ENCODE assay signal across 25 cellular contexts in genomic region chr11:87176044-87176443, GRCh38.
A peak's percentile ranks its signal among the peaks of the same experiment; 100 is the strongest.
DNase-seq lines count a peak whose midpoint lies in the region; ATAC-seq and TF ChIP-seq lines count a peak whose summit lies in the region.
"Had no signal": no experiment of that assay in that cellular context is flagged by ENCODE, and none has a peak within 500 bp of the region (broad histone marks: within the 10 kb centered on the region; RNA-seq: fewer than 3 reads in every experiment).

No MANE protein-coding gene starts in this region.

- 58% methylated on average over 2 of the region's 2 CpGs for WGBS in mammary epithelial cell (ENCODE audit: low coverage, missing lambda C conversion rate)

- no peaks in the 10 kb centered on the region for H3K27me3 ChIP-seq in mammary epithelial cell (ENCODE audit: insufficient read depth, low read length)
- H3K27me3 ChIP-seq: stomach had no signal

- H3K9me3 Mint-ChIP-seq in activated T-cell treated with anti-CD3 and anti-CD28 coated beads, Interleukin-2, amount 50 U/mL, for 72 hours: peaks cover 3 to 6% of the 10 kb centered on the region in 2 donors

- no peak overlapping the region for H3K9ac ChIP-seq in mammary epithelial cell (ENCODE audit: insufficient read depth, low read length)
- H3K9ac ChIP-seq: KMS-11 had no signal

- BruUV-seq in mammary epithelial cell (replicated peaks; lab: Mats Ljungman, UMichigan): no TSS peak

- H2AFZ ChIP-seq in mammary epithelial cell (ENCODE audit: low read depth, low read length): no peak overlapping the region

- dilution Hi-C loops in mammary epithelial cell (cut with HindIII; ENCODE audit: low sequenced_read_pairs): no loop called here

- peak; percentile 6 for DNase-seq in H4 (ENCODE audit: low spot score)
- peak; percentile 1 for DNase-seq in NCI-H226
- DNase-seq in mammary epithelial cell: peak; percentile 65
- DNase-seq in iris pigment epithelial cell (ENCODE audit: low read depth): peak; percentile 28
- DNase-seq in coronary artery (ENCODE audit: low spot score): no peak
- no peak for DNase-seq in activated T-cell treated with anti-CD3 and anti-CD28 coated beads, Interleukin-2, amount 50 U/mL, for 72 hours
- DNase-seq in NCI-H1417 (lab: John Stamatoyannopoulos, UW): no peak
- DNase-seq: activated CD4-positive, alpha-beta memory T cell treated with anti-CD3 and anti-CD28 coated beads for 36 hours; activated naive CD4-positive, alpha-beta T cell treated with Interleukin-2 at 50 U/mL for 16 hours; aorta; GDM1; left cardiac atrium; midbrain; NCI-H1048; NCI-H2029 treated with DMSO at 0.1 percent for 48 hours; NCI-H446; NK-92 treated with Interleukin-12 subunit alpha and Interleukin-12 subunit beta, amount 100 ng/mL, for 24 hours; small intestine; stimulated activated CD4-positive, alpha-beta T cell treated with anti-CD3 and anti-CD28 coated beads, Interleukin-4, amount 100 ng/mL, for 1 hour; stomach; trophoblast cell had no signal

- H3K4me1 Mint-ChIP-seq in activated T-cell treated with anti-CD3 and anti-CD28 coated beads, Interleukin-2, amount 50 U/mL, for 72 hours (ENCODE audit: low read depth): no peaks in the 10 kb centered on the region

- H3K4me3 ChIP-seq in mammary epithelial cell (replicated peaks in 1 of 3; ENCODE audit: insufficient read depth in 1 of 3, low read depth in 2 of 3, low read length in 3 of 3) (no peak overlapping the region), coronary artery (no peak overlapping the region)
- H3K4me3 ChIP-seq: stomach had no signal

- H3K4me1 ChIP-seq in mammary epithelial cell (ENCODE audit: insufficient read depth, low read length): peaks cover 16% of the 10 kb centered on the region

- H3K27ac ChIP-seq in mammary epithelial cell (ENCODE audit: insufficient read depth, low read depth, low read length): no peak overlapping the region
- no peak overlapping the region for H3K27ac ChIP-seq in coronary artery
- H3K27ac ChIP-seq: KMS-11, stomach had no signal

- peaks cover 2% of the 10 kb centered on the region for H3K36me3 ChIP-seq in mammary epithelial cell (ENCODE audit: insufficient read depth, low read length)

- H3K27ac Mint-ChIP-seq in activated T-cell treated with anti-CD3 and anti-CD28 coated beads, Interleukin-2, amount 50 U/mL, for 72 hours: no peak overlapping the region
- H3K27ac Mint-ChIP-seq: activated CD4-positive, alpha-beta memory T cell treated with anti-CD3 and anti-CD28 coated beads for 36 hours; progenitor cell of endocrine pancreas had no signal

- H3K79me2 ChIP-seq in mammary epithelial cell (ENCODE audit: insufficient read depth, low read length): peaks cover 9% of the 10 kb centered on the region

- CTCF ChIA-PET in mammary epithelial cell (lab: Charles Lee; ENCODE audit: low non-redundant PET): no interaction called here

- no peak overlapping the region for H3K4me3 Mint-ChIP-seq in activated T-cell treated with anti-CD3 and anti-CD28 coated beads, Interleukin-2, amount 50 U/mL, for 72 hours
- H3K4me3 Mint-ChIP-seq: activated CD4-positive, alpha-beta memory T cell treated with anti-CD3 and anti-CD28 coated beads for 36 hours; neural crest cell had no signal

- H3K4me2 ChIP-seq in mammary epithelial cell (ENCODE audit: insufficient read depth, low read depth, low read length): no peak overlapping the region
- H3K4me2 ChIP-seq: KMS-11 had no signal

- peaks cover 5% of the 10 kb centered on the region for H3K9me3 ChIP-seq in mammary epithelial cell (replicated peaks; ENCODE audit: insufficient read depth, low read length)

- no peak for ATAC-seq in activated T-cell treated with anti-CD3 and anti-CD28 coated beads, Interleukin-2, amount 50 U/mL, for 72 hours (replicated peaks in 1 of 2)
- ATAC-seq in HG03025 (IDR thresholded peaks at IDR 0.05; ENCODE audit: low FRiP score, unreplicated experiment): no peak
- ATAC-seq: left cardiac atrium had no signal

- TF ChIP-seq CTCF in mammary epithelial cell (conservative IDR thresholded peaks at IDR 0.05 in 1 of 2, IDR thresholded peaks at IDR 0.05 in 1 of 2; ENCODE audit: extremely low read depth in 1 of 2, insufficient read depth in 1 of 2, low read depth in 1 of 2, low read length in 2 of 2) (no peak), coronary artery (IDR thresholded peaks at IDR 0.05) (no peak)

- H3K36me3 Mint-ChIP-seq in activated T-cell treated with anti-CD3 and anti-CD28 coated beads, Interleukin-2, amount 50 U/mL, for 72 hours (ENCODE audit: insufficient read depth in 2 of 2): peaks cover 6 to 8% of the 10 kb centered on the region in 2 donors

- in situ Hi-C loops in mammary epithelial cell (cut with MboI; ENCODE audit: low sequenced_read_pairs in 2 of 2): no loop called here

- no peaks in the 10 kb centered on the region for H4K20me1 ChIP-seq in mammary epithelial cell (ENCODE audit: insufficient read depth, low read length)

- H3K27me3 Mint-ChIP-seq in activated T-cell treated with anti-CD3 and anti-CD28 coated beads, Interleukin-2, amount 50 U/mL, for 72 hours (ENCODE audit: low read depth): no peaks in the 10 kb centered on the region
- H3K27me3 Mint-ChIP-seq: activated CD4-positive, alpha-beta memory T cell treated with anti-CD3 and anti-CD28 coated beads for 36 hours; progenitor cell of endocrine pancreas had no signal

- intact Hi-C loops in mammary epithelial cell (cut with micrococcal nuclease): no loop called here

Comparison
In these comparisons a context has a peak if more than half of its experiments do, and no peak if none do; other contexts are left out.
1. DNase-seq: peak in H4 (single experiment), NCI-H226 (single experiment), mammary epithelial cell (single experiment) and iris pigment epithelial cell (single experiment); none in coronary artery (single experiment), activated T-cell treated with anti-CD3 and anti-CD28 coated beads, Interleukin-2, amount 50 U/mL, for 72 hours (0 of 2) and NCI-H1417 (0 of 3).